Comparison of ENCODE assay signal across 21 cellular contexts in genomic region chr21:35796834-35797233, GRCh38.
DNase-seq lines count a peak whose midpoint lies in the region; ATAC-seq and TF ChIP-seq lines count a peak whose summit lies in the region.
"Had no signal": no experiment of that assay in that cellular context is flagged by ENCODE, and none has a peak within 500 bp of the region (broad histone marks: within the 10 kb centered on the region; RNA-seq: fewer than 3 reads in every experiment).

No MANE protein-coding gene starts in this region.

- no peak overlapping the region for H3K27ac ChIP-seq in prostate gland
- H3K27ac ChIP-seq: esophagus squamous epithelium, left ventricle myocardium inferior, stomach, upper lobe of left lung had no signal

- TF ChIP-seq CTCF in prostate gland (IDR thresholded peaks at IDR 0.05), result no peak

- no peak for TF ChIP-seq POLR2A in prostate gland (IDR thresholded peaks at IDR 0.05)

- H3K4me3 ChIP-seq in prostate gland, result no peak overlapping the region
- H3K4me3 ChIP-seq: esophagus squamous epithelium, left ventricle myocardium inferior, mucosa of descending colon, skin epidermis, stomach, upper lobe of left lung had no signal

- H3K36me3 ChIP-seq in prostate gland, result no peaks in the 10 kb centered on the region
- H3K36me3 ChIP-seq: esophagus squamous epithelium, left ventricle myocardium inferior, stomach, upper lobe of left lung had no signal

- ATAC-seq in GM19463 (IDR thresholded peaks at IDR 0.05; ENCODE audit: unreplicated experiment), result no peak
- ATAC-seq: effector memory CD8-positive, alpha-beta T cell; mucosa of descending colon had no signal

- no peaks in the 10 kb centered on the region for H3K4me1 ChIP-seq in prostate gland (replicated peaks)
- H3K4me1 ChIP-seq: left ventricle myocardium inferior had no signal

- no peaks in the 10 kb centered on the region for H3K27me3 ChIP-seq in prostate gland (replicated peaks; ENCODE audit: insufficient read depth)
- H3K27me3 ChIP-seq: esophagus squamous epithelium, stomach, upper lobe of left lung had no signal

- intact Hi-C loops in prostate gland (cut with DNase I), result no loop called here

- WGBS in prostate gland, result 3% methylated on average over 2 of the region's 2 CpGs

- DNase-seq in COR-L47 (lab: John Stamatoyannopoulos, UW), result peak; percentile 74
- peak; percentile 3 for DNase-seq in ELR (ENCODE audit: low read depth)
- peak; percentile 16 for DNase-seq in NCI-H69 (lab: John Stamatoyannopoulos, UW)
- peak; percentile 45 for DNase-seq in foreskin melanocyte
- DNase-seq in iPS-NIHi11 (ENCODE audit: low spot score), result no peak
- DNase-seq in stimulated activated CD4-positive, alpha-beta T cell treated with anti-CD3 and anti-CD28 coated beads, Interleukin-2, amount 100 ng/mL, for 48 hours, result no peak
- DNase-seq in prostate gland (ENCODE audit: low spot score), result no peak
- DNase-seq: activated CD4-positive, alpha-beta T cell treated with anti-CD3 and anti-CD28 coated beads for 1 hour; CD4-positive, alpha-beta memory T cell; DND-41; effector memory CD8-positive, alpha-beta T cell; esophagus squamous epithelium; GOT3; head of caudate nucleus; left ventricle myocardium inferior; mucosa of descending colon; stimulated activated CD4-positive, alpha-beta T cell treated with anti-CD3 and anti-CD28 coated beads, Interleukin-4, amount 100 ng/mL, for 1 hour; stomach; upper lobe of left lung had no signal

- H3K9me3 ChIP-seq in prostate gland, result no peaks in the 10 kb centered on the region
- H3K9me3 ChIP-seq: esophagus squamous epithelium, mucosa of descending colon had no signal

Comparison
In these comparisons a context has a peak if more than half of its experiments do, and no peak if none do; other contexts are left out.
1. DNase-seq: peak in COR-L47 (single experiment), ELR (single experiment), NCI-H69 (single experiment) and foreskin melanocyte (single experiment); none in iPS-NIHi11 (single experiment), stimulated activated CD4-positive, alpha-beta T cell treated with anti-CD3 and anti-CD28 coated beads, Interleukin-2, amount 100 ng/mL, for 48 hours (0 of 2) and prostate gland (single experiment).